In the genomic region with DNA sequence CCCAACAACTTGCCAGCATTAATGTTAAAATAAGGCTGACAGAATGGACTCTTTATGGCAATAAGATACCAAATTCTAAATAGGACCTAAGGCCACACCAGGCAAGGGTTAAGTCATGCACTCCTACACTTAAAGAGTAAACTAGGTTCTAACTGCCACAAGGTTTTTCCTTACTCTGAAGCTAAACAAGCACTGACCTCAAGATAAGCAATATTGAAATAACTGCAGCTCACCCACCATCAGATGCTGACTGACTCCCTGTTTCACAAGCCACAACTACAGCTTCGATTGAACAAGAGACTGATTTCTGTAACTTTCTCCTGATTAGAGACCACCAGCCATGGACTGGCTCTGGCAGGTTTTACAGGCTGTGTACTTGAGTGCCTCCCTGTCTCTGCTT, we compare ENCODE assay signal across 1 cellular context.
TF ChIP-seq lines count a peak whose summit lies in the region.

No MANE protein-coding gene starts in this region.

TF ChIP-seq in GM12878, 131 proteins besides CTCF, POLR2A, EP300 and RAD21 (continued from another document):
- TF ChIP-seq, protein P1, sequence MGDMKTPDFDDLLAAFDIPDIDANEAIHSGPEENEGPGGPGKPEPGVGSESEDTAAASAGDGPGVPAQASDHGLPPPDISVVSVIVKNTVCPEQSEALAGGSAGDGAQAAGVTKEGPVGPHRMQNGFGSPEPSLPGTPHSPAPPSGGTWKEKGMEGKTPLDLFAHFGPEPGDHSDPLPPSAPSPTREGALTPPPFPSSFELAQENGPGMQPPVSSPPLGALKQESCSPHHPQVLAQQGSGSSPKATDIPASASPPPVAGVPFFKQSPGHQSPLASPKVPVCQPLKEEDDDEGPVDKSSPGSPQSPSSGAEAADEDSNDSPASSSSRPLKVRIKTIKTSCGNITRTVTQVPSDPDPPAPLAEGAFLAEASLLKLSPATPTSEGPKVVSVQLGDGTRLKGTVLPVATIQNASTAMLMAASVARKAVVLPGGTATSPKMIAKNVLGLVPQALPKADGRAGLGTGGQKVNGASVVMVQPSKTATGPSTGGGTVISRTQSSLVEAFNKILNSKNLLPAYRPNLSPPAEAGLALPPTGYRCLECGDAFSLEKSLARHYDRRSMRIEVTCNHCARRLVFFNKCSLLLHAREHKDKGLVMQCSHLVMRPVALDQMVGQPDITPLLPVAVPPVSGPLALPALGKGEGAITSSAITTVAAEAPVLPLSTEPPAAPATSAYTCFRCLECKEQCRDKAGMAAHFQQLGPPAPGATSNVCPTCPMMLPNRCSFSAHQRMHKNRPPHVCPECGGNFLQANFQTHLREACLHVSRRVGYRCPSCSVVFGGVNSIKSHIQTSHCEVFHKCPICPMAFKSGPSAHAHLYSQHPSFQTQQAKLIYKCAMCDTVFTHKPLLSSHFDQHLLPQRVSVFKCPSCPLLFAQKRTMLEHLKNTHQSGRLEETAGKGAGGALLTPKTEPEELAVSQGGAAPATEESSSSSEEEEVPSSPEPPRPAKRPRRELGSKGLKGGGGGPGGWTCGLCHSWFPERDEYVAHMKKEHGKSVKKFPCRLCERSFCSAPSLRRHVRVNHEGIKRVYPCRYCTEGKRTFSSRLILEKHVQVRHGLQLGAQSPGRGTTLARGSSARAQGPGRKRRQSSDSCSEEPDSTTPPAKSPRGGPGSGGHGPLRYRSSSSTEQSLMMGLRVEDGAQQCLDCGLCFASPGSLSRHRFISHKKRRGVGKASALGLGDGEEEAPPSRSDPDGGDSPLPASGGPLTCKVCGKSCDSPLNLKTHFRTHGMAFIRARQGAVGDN (IDR thresholded peaks at IDR 0.05), result no peak
- TF ChIP-seq, protein P2, sequence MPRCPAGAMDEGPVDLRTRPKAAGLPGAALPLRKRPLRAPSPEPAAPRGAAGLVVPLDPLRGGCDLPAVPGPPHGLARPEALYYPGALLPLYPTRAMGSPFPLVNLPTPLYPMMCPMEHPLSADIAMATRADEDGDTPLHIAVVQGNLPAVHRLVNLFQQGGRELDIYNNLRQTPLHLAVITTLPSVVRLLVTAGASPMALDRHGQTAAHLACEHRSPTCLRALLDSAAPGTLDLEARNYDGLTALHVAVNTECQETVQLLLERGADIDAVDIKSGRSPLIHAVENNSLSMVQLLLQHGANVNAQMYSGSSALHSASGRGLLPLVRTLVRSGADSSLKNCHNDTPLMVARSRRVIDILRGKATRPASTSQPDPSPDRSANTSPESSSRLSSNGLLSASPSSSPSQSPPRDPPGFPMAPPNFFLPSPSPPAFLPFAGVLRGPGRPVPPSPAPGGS (IDR thresholded peaks at IDR 0.05; ENCODE audit: borderline replicate concordance, insufficient read depth, low read depth, low read length, poor library complexity, severe bottlenecking), result no peak
TF ChIP-seq in GM12878: peak in this region for 0.
